Comparison of ENCODE assay signal across 1 cellular context in the genomic region with DNA sequence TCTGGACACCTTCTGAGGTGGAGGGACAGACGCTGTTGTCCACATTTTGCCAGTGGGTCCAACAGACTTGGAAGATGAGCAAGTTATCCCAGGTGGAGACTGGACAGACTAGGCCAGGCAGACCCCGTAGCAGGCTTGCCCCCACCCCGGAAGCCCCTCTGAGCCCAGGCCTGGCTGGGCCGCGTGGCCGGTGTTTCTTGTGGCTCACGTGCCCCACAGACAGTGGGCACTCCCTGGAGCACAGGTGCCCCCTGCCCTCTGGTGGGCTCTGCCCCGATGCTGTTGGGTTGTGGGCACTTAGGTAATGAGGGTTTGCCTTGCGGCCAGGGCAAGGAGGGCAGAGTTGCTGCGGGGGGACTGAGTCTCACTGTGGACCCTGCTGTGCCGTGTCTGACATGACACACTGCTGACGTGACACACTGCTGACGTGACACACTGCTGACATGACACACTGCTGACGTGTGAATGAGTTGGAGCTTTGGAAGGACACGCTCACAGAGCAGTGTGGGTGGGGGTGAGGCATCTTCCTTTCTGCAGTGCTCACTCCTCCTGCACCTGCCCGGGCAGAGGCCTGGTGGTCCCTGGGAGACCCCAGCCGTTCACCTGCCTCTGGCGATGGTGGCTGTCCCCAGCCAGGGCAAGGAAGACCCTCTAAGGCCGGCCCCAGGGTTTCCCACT.
TF ChIP-seq lines count a peak whose summit lies in the region.

No MANE protein-coding gene starts in this region.

TF ChIP-seq in WTC11, 78 proteins besides CTCF, POLR2A, EP300 and RAD21 (continued from another document):
- TF ChIP-seq ATF2 (CRISPR knock-in tag; IDR thresholded peaks at IDR 0.05; ENCODE audit: borderline replicate concordance, low read depth) (no peak), STAT6 (CRISPR knock-in tag; conservative IDR thresholded peaks at IDR 0.05; ENCODE audit: low read depth) (no peak), ZNF121 (CRISPR knock-in tag; IDR thresholded peaks at IDR 0.05) (no peak)
- TF ChIP-seq, protein P1, sequence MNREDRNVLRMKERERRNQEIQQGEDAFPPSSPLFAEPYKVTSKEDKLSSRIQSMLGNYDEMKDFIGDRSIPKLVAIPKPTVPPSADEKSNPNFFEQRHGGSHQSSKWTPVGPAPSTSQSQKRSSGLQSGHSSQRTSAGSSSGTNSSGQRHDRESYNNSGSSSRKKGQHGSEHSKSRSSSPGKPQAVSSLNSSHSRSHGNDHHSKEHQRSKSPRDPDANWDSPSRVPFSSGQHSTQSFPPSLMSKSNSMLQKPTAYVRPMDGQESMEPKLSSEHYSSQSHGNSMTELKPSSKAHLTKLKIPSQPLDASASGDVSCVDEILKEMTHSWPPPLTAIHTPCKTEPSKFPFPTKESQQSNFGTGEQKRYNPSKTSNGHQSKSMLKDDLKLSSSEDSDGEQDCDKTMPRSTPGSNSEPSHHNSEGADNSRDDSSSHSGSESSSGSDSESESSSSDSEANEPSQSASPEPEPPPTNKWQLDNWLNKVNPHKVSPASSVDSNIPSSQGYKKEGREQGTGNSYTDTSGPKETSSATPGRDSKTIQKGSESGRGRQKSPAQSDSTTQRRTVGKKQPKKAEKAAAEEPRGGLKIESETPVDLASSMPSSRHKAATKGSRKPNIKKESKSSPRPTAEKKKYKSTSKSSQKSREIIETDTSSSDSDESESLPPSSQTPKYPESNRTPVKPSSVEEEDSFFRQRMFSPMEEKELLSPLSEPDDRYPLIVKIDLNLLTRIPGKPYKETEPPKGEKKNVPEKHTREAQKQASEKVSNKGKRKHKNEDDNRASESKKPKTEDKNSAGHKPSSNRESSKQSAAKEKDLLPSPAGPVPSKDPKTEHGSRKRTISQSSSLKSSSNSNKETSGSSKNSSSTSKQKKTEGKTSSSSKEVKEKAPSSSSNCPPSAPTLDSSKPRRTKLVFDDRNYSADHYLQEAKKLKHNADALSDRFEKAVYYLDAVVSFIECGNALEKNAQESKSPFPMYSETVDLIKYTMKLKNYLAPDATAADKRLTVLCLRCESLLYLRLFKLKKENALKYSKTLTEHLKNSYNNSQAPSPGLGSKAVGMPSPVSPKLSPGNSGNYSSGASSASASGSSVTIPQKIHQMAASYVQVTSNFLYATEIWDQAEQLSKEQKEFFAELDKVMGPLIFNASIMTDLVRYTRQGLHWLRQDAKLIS (CRISPR knock-in tag; IDR thresholded peaks at IDR 0.05; ENCODE audit: borderline replicate concordance), result no peak
